ENCODE assay signal across 9 cellular contexts in the genomic region with DNA sequence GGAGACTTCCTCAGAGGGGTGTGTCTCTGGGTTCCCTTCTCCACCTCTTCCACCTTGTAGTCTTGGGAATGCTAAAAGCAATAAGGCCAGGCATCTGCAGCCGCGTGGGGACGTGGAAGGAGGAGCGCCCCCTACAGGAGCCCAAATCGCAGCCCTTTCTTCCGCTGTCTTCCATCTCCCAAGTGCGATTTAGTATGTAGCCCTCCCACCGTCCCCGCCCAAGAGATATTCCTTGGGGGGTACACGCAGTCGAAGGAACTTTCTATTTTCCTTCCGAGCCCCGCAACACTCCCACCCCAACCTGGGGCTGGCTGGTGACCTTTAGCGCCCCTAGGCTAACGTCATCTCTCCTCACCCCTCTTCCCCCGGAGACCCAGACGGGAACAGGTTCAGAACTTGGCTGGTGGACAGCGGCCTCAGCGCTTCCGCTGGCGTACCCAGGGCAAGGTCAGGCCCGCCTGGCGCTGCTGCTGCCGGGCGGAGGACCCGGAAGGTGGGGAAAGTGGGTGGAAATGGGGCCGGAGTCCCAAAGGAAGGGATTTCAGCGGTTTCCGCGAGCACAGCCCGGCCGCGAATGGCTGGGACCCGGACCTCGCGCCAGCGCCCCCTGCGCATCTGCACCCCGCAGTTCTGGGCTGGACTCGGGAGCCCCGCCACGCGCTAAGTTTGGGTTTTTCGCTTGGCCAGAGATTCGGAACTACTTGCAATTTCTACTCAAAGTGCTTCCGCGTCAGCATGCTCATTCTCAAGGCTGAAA. TPM values are rescaled to one million over a fixed set of nuclear protein-coding genes. Genes with fewer than 3 reads are reported as not detected.
DNase-seq lines count a peak whose midpoint lies in the region; ATAC-seq and TF ChIP-seq lines count a peak whose summit lies in the region.
"Had no signal": no experiment of that assay in that cellular context is flagged by ENCODE, and none has a peak within 500 bp of the region (broad histone marks: within the 10 kb centered on the region; RNA-seq: fewer than 3 reads in every experiment).

No MANE protein-coding gene starts in this region.

- no peak for TF ChIP-seq CTCF in right atrium auricular region (IDR thresholded peaks at IDR 0.05)

- H3K9ac ChIP-seq in BLaER1 treated with 17β-estradiol and CSF1 and Interleukin-3, amounts not matched to agents 10 nM and 100 nM: peak overlapping the region; percentile 59 to 75 (median 68); a peak in 21 of 22 replicates

- peaks cover 0 to 6% (median 2%) of the 10 kb centered on the region in 10 experiments; a peak in 4 of 20 replicates for H3K4me1 ChIP-seq in BLaER1 treated with 17β-estradiol and CSF1 and Interleukin-3, amounts not matched to agents 10 nM and 100 nM
- H3K4me1 ChIP-seq in right atrium auricular region: peaks cover 0 to 38% of the 10 kb centered on the region in 2 donors

- ATAC-seq in GM18858 (IDR thresholded peaks at IDR 0.05; ENCODE audit: unreplicated experiment) (peak; percentile 48), HG03139 (IDR thresholded peaks at IDR 0.05; ENCODE audit: unreplicated experiment) (peak; percentile 46)

- peaks cover 32 to 58% (median 45%) of the 10 kb centered on the region in 11 experiments for H3K9me3 ChIP-seq in BLaER1 treated with 17β-estradiol and CSF1 and Interleukin-3, amounts not matched to agents 10 nM and 100 nM (replicated peaks in 1 of 11)
- no peaks in the 10 kb centered on the region for H3K9me3 ChIP-seq in right atrium auricular region

- H3K27ac ChIP-seq in BLaER1 treated with 17β-estradiol and CSF1 and Interleukin-3, amounts not matched to agents 10 nM and 100 nM: peak overlapping the region; percentile 51 to 75 (median 55); a peak in 17 of 22 replicates
- peak overlapping the region; percentile 49 to 54 for H3K27ac ChIP-seq in right atrium auricular region

- peak; percentile 80 for DNase-seq in NCI-H748 (lab: John Stamatoyannopoulos, UW; ENCODE audit: unreplicated experiment)
- DNase-seq in anterior cingulate cortex (lab: John Stamatoyannopoulos, UW): peak in 52 of 58 donors; percentile 16 to 79 (median 45)
- peak; percentile 68 for DNase-seq in right atrium auricular region (ENCODE audit: low spot score)
- peak; percentile 53 for DNase-seq in pons (ENCODE audit: low spot score)
- no peak for DNase-seq in GF-D8 (lab: John Stamatoyannopoulos, UW)

- peak overlapping the region; percentile 53 to 74 (median 64) for H3K4me3 ChIP-seq in BLaER1 treated with 17β-estradiol and CSF1 and Interleukin-3, amounts not matched to agents 10 nM and 100 nM
- peak overlapping the region; percentile 48 to 68 for H3K4me3 ChIP-seq in right atrium auricular region

- 0 out of 22 replicates have a peak, but pooled peaks cover 0 to 5% (median 0%) of the 10 kb centered on the region in 11 experiments for H3K27me3 ChIP-seq in BLaER1 treated with 17β-estradiol and CSF1 and Interleukin-3, amounts not matched to agents 10 nM and 100 nM
- peaks cover 19 to 31% of the 10 kb centered on the region in 2 donors for H3K27me3 ChIP-seq in right atrium auricular region

- H3K4me2 ChIP-seq in BLaER1 treated with 17β-estradiol and CSF1 and Interleukin-3, amounts not matched to agents 10 nM and 100 nM: peak overlapping the region; percentile 50 to 82 (median 79)

- H3K36me3 ChIP-seq in BLaER1 treated with 17β-estradiol and CSF1 and Interleukin-3, amounts not matched to agents 10 nM and 100 nM: no peaks in the 10 kb centered on the region
- no peaks in the 10 kb centered on the region for H3K36me3 ChIP-seq in right atrium auricular region

- no peaks in the 10 kb centered on the region; a peak in 1 of 22 replicates for H4K20me1 ChIP-seq in BLaER1 treated with 17β-estradiol and CSF1 and Interleukin-3, amounts not matched to agents 10 nM and 100 nM

RNA-seq across cellular contexts. Expression of a gene that starts 2.1 kb away (rescaled TPM):
- not detected for total RNA-seq in right atrium auricular region
- total RNA-seq: T-helper 1 cell treated with Interleukin-12 subunit alpha and Interleukin-12 subunit beta and Interleukin-4 antibody, amounts not matched to agents 30 ng/mL and 1 ng/mL, for 36 hours had no signal
